Comparison of ENCODE assay signal across 14 cellular contexts in genomic region chr6:2478200-2478599, GRCh38.
DNase-seq lines count a peak whose midpoint lies in the region; ATAC-seq and TF ChIP-seq lines count a peak whose summit lies in the region.
"Had no signal": no experiment of that assay in that cellular context is flagged by ENCODE, and none has a peak within 500 bp of the region (broad histone marks: within the 10 kb centered on the region; RNA-seq: fewer than 3 reads in every experiment).

No MANE protein-coding gene starts in this region.

- no peak overlapping the region for H3K4me3 ChIP-seq in lower leg skin (ENCODE audit: low read depth, poor library complexity, severe bottlenecking)
- H3K4me3 ChIP-seq: Peyer's patch had no signal

- no peak for TF ChIP-seq CTCF in omental fat pad (IDR thresholded peaks at IDR 0.05)
- no peak for TF ChIP-seq CTCF in lower leg skin (IDR thresholded peaks at IDR 0.05)

- ATAC-seq in Right ventricle myocardium superior (ENCODE audit: poor library complexity) (peak; percentile 50), omental fat pad (ENCODE audit: low FRiP score) (peak; percentile 46), HG02610 (IDR thresholded peaks at IDR 0.05; ENCODE audit: unreplicated experiment) (no peak)
- ATAC-seq: stimulated activated naive CD8-positive, alpha-beta T cell treated with anti-CD3 and anti-CD28 coated beads, Interleukin-15, amount 100 ng/mL, for 72 hours had no signal

- 26 to 37% methylated on average over 9 of the region's 9 CpGs for WGBS in lower leg skin, 2 donors

- TF ChIP-seq POLR2A in lower leg skin (IDR thresholded peaks at IDR 0.05) = no peak

- intact Hi-C loops in Right ventricle myocardium superior (cut with DNase I) (no loop called here), lower leg skin (cut with DNase I; ENCODE audit: low total_unique reads) (no loop called here)

- DNase-seq in EH (ENCODE audit: low read depth) = peak; percentile 83
- peak; percentile 34 for DNase-seq in SHP77 treated with DMSO at 0.1 percent for 48 hours (lab: John Stamatoyannopoulos, UW)
- no peak for DNase-seq in Right ventricle myocardium superior
- DNase-seq in omental fat pad (ENCODE audit: low spot score) = no peak
- DNase-seq in NCI-H2196 (lab: John Stamatoyannopoulos, UW; ENCODE audit: unreplicated experiment) = no peak
- DNase-seq in lower leg skin (ENCODE audit: low spot score in 2 of 2) = no peak
- DNase-seq in cortex of kidney (lab: John Stamatoyannopoulos, UW) = no peak
- DNase-seq: activated CD4-positive, alpha-beta T cell treated with anti-CD3 and anti-CD28 coated beads, Interleukin-2, amount 50 U/mL, for 4 hours; activated effector memory CD4-positive, alpha-beta T cell treated with anti-CD3 and anti-CD28 coated beads, Interleukin-2, amount 50 U/mL, for 16 hours; NCI-H2171 treated with DMSO at 0.1 percent for 48 hours; Peyer's patch; stimulated activated CD4-positive, alpha-beta T cell treated with anti-CD3 and anti-CD28 coated beads, Interleukin-4, amount 100 ng/mL, for 24 hours; stimulated activated naive CD8-positive, alpha-beta T cell treated with anti-CD3 and anti-CD28 coated beads, Interleukin-15, amount 100 ng/mL, for 72 hours had no signal

Comparison
In these comparisons a context has a peak if more than half of its experiments do, and no peak if none do; other contexts are left out.
1. DNase-seq: peak in EH (single experiment) and SHP77 treated with DMSO at 0.1 percent for 48 hours (single experiment); none in Right ventricle myocardium superior (single experiment), omental fat pad (single experiment), NCI-H2196 (single experiment), lower leg skin (0 of 2) and cortex of kidney (single experiment).